8 cellular contexts compared by ENCODE assay signal in genomic region chr17:74872313-74873035, GRCh38. TPM values are rescaled to one million over a fixed set of nuclear protein-coding genes. Genes with fewer than 3 reads are reported as not detected.
DNase-seq lines count a peak whose midpoint lies in the region; ATAC-seq and TF ChIP-seq lines count a peak whose summit lies in the region.

TSS of gene FDXR (minus strand) at chr17:74872994. CDS start at chr17:74872944, 50 bp downstream.

- no peaks in the 10 kb centered on the region for H3K36me3 ChIP-seq in A673 (ENCODE audit: insufficient read depth, low read length, poor library complexity, severe bottlenecking)
- H3K36me3 ChIP-seq in tibial artery, result no peaks in the 10 kb centered on the region

- H3K27ac ChIP-seq in A673 (ENCODE audit: low read depth, low read length, poor library complexity, severe bottlenecking) (peak within 1 kb of the TSS; percentile 90), tibial artery (peak within 1 kb of the TSS; percentile 89 to 94)

- BruUV-seq in A673 (replicated peaks; lab: Mats Ljungman, UMichigan), result no TSS peak

- H3K27me3 Mint-ChIP-seq in activated naive CD8-positive, alpha-beta T cell treated with anti-CD3 and anti-CD28 coated beads, Interleukin-2, amount 10 ng/mL, durations not matched to agents 7 days and 5 days, result peaks cover under 1% of the 10 kb centered on the region

- peak; percentile 25 for DNase-seq in A673 (ENCODE audit: low spot score)
- no peak for DNase-seq in activated naive CD8-positive, alpha-beta T cell treated with anti-CD3 and anti-CD28 coated beads, Interleukin-2, amount 10 ng/mL, durations not matched to agents 7 days and 5 days
- no peak for DNase-seq in left lobe of liver (ENCODE audit: low spot score)
- DNase-seq in tibial artery, result no peak
- DNase-seq in NCI-H226, result no peak
- DNase-seq in Ammon's horn (ENCODE audit: low spot score), result no peak

- POLR2A ChIA-PET in A673 (lab: Charles Lee; ENCODE audit: low non-redundant PET), result interaction anchor here (0.5 to 1.2 kb wide), 3 partner anchors 127 to 584 kb away, joined by 4 to 5 read pairs (median 5); no protein-coding TSS in a partner anchor
- POLR2A ChIA-PET in activated naive CD8-positive, alpha-beta T cell treated with anti-CD3 and anti-CD28 coated beads, Interleukin-2, amount 10 ng/mL, durations not matched to agents 7 days and 5 days (lab: Charles Lee), result interaction anchor here (0.7 to 2.3 kb wide), 12 partner anchors 10 to 398 kb away, joined by 3 to 12 read pairs (median 4); partner anchors contain the start of genes MIF4GD, MRPL58 and NAT9

- CTCF ChIA-PET in A673 (lab: Charles Lee), result interaction anchor here (0.5 to 1.5 kb wide), 5 partner anchors 49 to 136 kb away, joined by 3 to 12 read pairs (median 4); no protein-coding TSS in a partner anchor

- no peaks in the 10 kb centered on the region for H3K9me3 Mint-ChIP-seq in activated naive CD8-positive, alpha-beta T cell treated with anti-CD3 and anti-CD28 coated beads, Interleukin-2, amount 10 ng/mL, durations not matched to agents 7 days and 5 days

- H3K4me1 Mint-ChIP-seq in activated naive CD8-positive, alpha-beta T cell treated with anti-CD3 and anti-CD28 coated beads, Interleukin-2, amount 10 ng/mL, durations not matched to agents 7 days and 5 days, result peaks cover 32% of the 10 kb centered on the region

- ATAC-seq in GM18907 (IDR thresholded peaks at IDR 0.05; ENCODE audit: unreplicated experiment) (peak; percentile 33), HG03439 (IDR thresholded peaks at IDR 0.05; ENCODE audit: unreplicated experiment) (peak; percentile 27), left lobe of liver (no peak)
- ATAC-seq in activated naive CD8-positive, alpha-beta T cell treated with anti-CD3 and anti-CD28 coated beads, Interleukin-2, amount 10 ng/mL, durations not matched to agents 7 days and 5 days (ENCODE audit: low read depth), result peak; percentile 14

- peak within 1 kb of the TSS; percentile 94 for H3K4me3 Mint-ChIP-seq in activated naive CD8-positive, alpha-beta T cell treated with anti-CD3 and anti-CD28 coated beads, Interleukin-2, amount 10 ng/mL, durations not matched to agents 7 days and 5 days

- H3K4me1 ChIP-seq in A673 (ENCODE audit: insufficient read depth, low read length, poor library complexity, severe bottlenecking) (peaks cover 23% of the 10 kb centered on the region), tibial artery (peaks cover 0 to 18% (median 13%) of the 10 kb centered on the region in 4 donors)

- H3K4me3 ChIP-seq in A673 (ENCODE audit: low read depth, low read length, poor library complexity, severe bottlenecking) (peak within 1 kb of the TSS; percentile 77), tibial artery (peak within 1 kb of the TSS; percentile 64 to 69)

- H3K27ac Mint-ChIP-seq in activated naive CD8-positive, alpha-beta T cell treated with anti-CD3 and anti-CD28 coated beads, Interleukin-2, amount 10 ng/mL, durations not matched to agents 7 days and 5 days, result peak within 1 kb of the TSS; percentile 89

- H3K9me3 ChIP-seq in A673 (ENCODE audit: low read depth, low read length, poor library complexity, severe bottlenecking) (no peaks in the 10 kb centered on the region), tibial artery (no peaks in the 10 kb centered on the region)

- intact Hi-C loops in A673 (cut with micrococcal nuclease; ENCODE audit: unreplicated experiment), result no loop called here
- intact Hi-C loops in tibial artery (cut with DNase I; ENCODE audit: low total_unique reads), result no loop called here

- H3K27me3 ChIP-seq in A673 (replicated peaks; ENCODE audit: insufficient read depth, low read depth, low read length, poor library complexity) (no peaks in the 10 kb centered on the region), tibial artery (peaks cover 0 to 3% of the 10 kb centered on the region in 2 donors)

- peaks cover 13% of the 10 kb centered on the region for H3K36me3 Mint-ChIP-seq in activated naive CD8-positive, alpha-beta T cell treated with anti-CD3 and anti-CD28 coated beads, Interleukin-2, amount 10 ng/mL, durations not matched to agents 7 days and 5 days

- TF ChIP-seq CTCF in A673 (conservative IDR thresholded peaks at IDR 0.05; ENCODE audit: low read depth, low read length), result no peak
- no peak for TF ChIP-seq CTCF in tibial artery (IDR thresholded peaks at IDR 0.05)

RNA-seq across cellular contexts. Expression of gene FDXR, which starts in this region (rescaled TPM):
- total RNA-seq in A673 (2021), result 17.8 and 22.3 TPM in 2 replicates
- total RNA-seq in activated naive CD8-positive, alpha-beta T cell treated with anti-CD3 and anti-CD28 coated beads, Interleukin-2, amount 10 ng/mL, durations not matched to agents 7 days and 5 days, result 10 to 100 TPM; 25.4 to 30.8 TPM
- total RNA-seq in left lobe of liver, result 10.0 TPM
